ENCODE assay signal across 15 cellular contexts in genomic region chr7:30912986-30913671, GRCh38. TPM values are rescaled to one million over a fixed set of nuclear protein-coding genes. Genes with fewer than 3 reads are reported as not detected.
DNase-seq lines count a peak whose midpoint lies in the region; ATAC-seq and TF ChIP-seq lines count a peak whose summit lies in the region.
"Had no signal": no experiment of that assay in that cellular context is flagged by ENCODE, and none has a peak within 500 bp of the region (broad histone marks: within the 10 kb centered on the region; RNA-seq: fewer than 3 reads in every experiment).

No MANE protein-coding gene starts in this region.

- H3K4me1 ChIP-seq in esophagus squamous epithelium (peaks cover 5 to 79% (median 27%) of the 10 kb centered on the region in 3 donors), muscle layer of duodenum (ENCODE audit: control insufficient read depth in 1 of 2, insufficient read depth in 2 of 2, low read length in 2 of 2) (peaks cover 0 to 66% of the 10 kb centered on the region in 2 donors), upper lobe of left lung (peaks cover 49 to 77% (median 52%) of the 10 kb centered on the region in 4 donors)
- H3K4me1 ChIP-seq: adrenal gland had no signal

- H3K27ac ChIP-seq in esophagus squamous epithelium (peak overlapping the region; percentile 27 to 88 (median 72)), muscle layer of duodenum (ENCODE audit: low read length) (peak overlapping the region; percentile 19), upper lobe of left lung (peak overlapping the region; percentile 76 to 89 (median 83))
- H3K27ac ChIP-seq: adrenal gland, HL-60, VCaP had no signal

- ATAC-seq in SK-N-SH treated with all-trans-retinoic acid at 6 μM for 48 hours (peak; percentile 3; the same call in 1 of the 3 replicates), upper lobe of left lung (ENCODE audit: low FRiP score in 2 of 2) (no peak)
- ATAC-seq: stimulated activated memory B cell treated with anti-CD40 and anti-IgM and Interleukin-4, amounts not matched to agents 10 μg/mL and 1 μg/mL and 100 μg/mL, for 72 hours had no signal

- H3K27me3 ChIP-seq in esophagus squamous epithelium (no peaks in the 10 kb centered on the region), muscle layer of duodenum (ENCODE audit: low read depth, low read length) (no peaks in the 10 kb centered on the region), upper lobe of left lung (no peaks in the 10 kb centered on the region)
- H3K27me3 ChIP-seq: adrenal gland had no signal

- no peak for TF ChIP-seq CTCF in esophagus squamous epithelium (IDR thresholded peaks at IDR 0.05)
- TF ChIP-seq CTCF in upper lobe of left lung (IDR thresholded peaks at IDR 0.05), result no peak

- WGBS in esophagus squamous epithelium, 2 donors, result 40 to 53% methylated on average over 4 to 8 of the region's 11 CpGs
- WGBS in upper lobe of left lung, 2 donors, result 42 to 43% methylated on average over 10 to 11 of the region's 11 CpGs

- intact Hi-C loops in esophagus squamous epithelium (cut with DNase I), result no loop called here

- H3K4me3 ChIP-seq in esophagus squamous epithelium (peak overlapping the region; percentile 10 to 62 (median 39)), muscle layer of duodenum (ENCODE audit: low read depth in 1 of 2, low read length in 2 of 2) (peak overlapping the region; percentile 55 to 61), upper lobe of left lung (peak overlapping the region; percentile 22 to 70 (median 64))

- H3K36me3 ChIP-seq in esophagus squamous epithelium (no peaks in the 10 kb centered on the region), muscle layer of duodenum (ENCODE audit: control insufficient read depth in 1 of 2, insufficient read depth in 2 of 2, low read length in 2 of 2) (no peaks in the 10 kb centered on the region), upper lobe of left lung (peaks cover 0 to 19% (median 3%) of the 10 kb centered on the region in 4 donors)
- H3K36me3 ChIP-seq: adrenal gland had no signal

- TF ChIP-seq EP300 in upper lobe of left lung (IDR thresholded peaks at IDR 0.05), result no peak

- no peaks in the 10 kb centered on the region for H3K9me3 ChIP-seq in esophagus squamous epithelium
- H3K9me3 ChIP-seq in muscle layer of duodenum (ENCODE audit: control insufficient read depth in 1 of 2, low read length in 2 of 2), result no peaks in the 10 kb centered on the region
- no peaks in the 10 kb centered on the region for H3K9me3 ChIP-seq in upper lobe of left lung
- H3K9me3 ChIP-seq: adrenal gland had no signal

- DNase-seq in esophagus squamous epithelium (lab: John Stamatoyannopoulos, UW), result no peak
- DNase-seq in upper lobe of left lung, result peak in 1 of 2 donors; percentile 58
- DNase-seq in activated naive CD4-positive, alpha-beta T cell treated with anti-CD3 and anti-CD28 coated beads, Interleukin-2, amount 50 U/mL, for 16 hours, result no peak
- DNase-seq in stimulated activated CD4-positive, alpha-beta T cell treated with anti-CD3 and anti-CD28 coated beads, Interleukin-4, amount 100 ng/mL, for 24 hours, result no peak
- DNase-seq in anterior cingulate cortex (lab: John Stamatoyannopoulos, UW), result no peak
- DNase-seq: adrenal gland; CD8-positive, alpha-beta memory T cell; NCI-H2227 treated with DMSO at 0.1 percent for 48 hours; stimulated activated CD4-positive, alpha-beta T cell treated with anti-CD3 and anti-CD28 coated beads, Interleukin-2, amount 100 ng/mL, for 24 hours had no signal

- no peak for TF ChIP-seq POLR2A in esophagus squamous epithelium (IDR thresholded peaks at IDR 0.05)
- no peak for TF ChIP-seq POLR2A in upper lobe of left lung (IDR thresholded peaks at IDR 0.05)

TF ChIP-seq in SK-N-SH treated with all-trans-retinoic acid at 6 μM for 48 hours, 23 proteins besides CTCF, POLR2A, EP300 and RAD21:
- TF ChIP-seq ESRRG (CRISPR knock-in tag; IDR thresholded peaks at IDR 0.05) (no peak), BACH2 (CRISPR knock-in tag; IDR thresholded peaks at IDR 0.05; ENCODE audit: borderline replicate concordance) (no peak), CSRNP3 (CRISPR knock-in tag; IDR thresholded peaks at IDR 0.05) (no peak), ISL1 (CRISPR knock-in tag; IDR thresholded peaks at IDR 0.05) (no peak), POU6F1 (CRISPR knock-in tag; IDR thresholded peaks at IDR 0.05; ENCODE audit: borderline replicate concordance, low read depth) (no peak), TCF4 (CRISPR knock-in tag; IDR thresholded peaks at IDR 0.05; ENCODE audit: borderline replicate concordance) (peak; percentile 66; the same call in 1 of the 2 replicates), ZFP30 (CRISPR knock-in tag; IDR thresholded peaks at IDR 0.05) (no peak)

RNA-seq across cellular contexts. Expression of gene AQP1, which starts 1.5 kb away (rescaled TPM):
- 100 to 1,000 TPM in 1 of 4 donors, 10 to 100 TPM in 3; 14.9 to 159 (median 44.7) TPM for total RNA-seq in esophagus squamous epithelium
- 1,000 to 10,000 TPM in 1 of 6 donors, 100 to 1,000 TPM in 5; 113 to 1,228 (median 802) TPM for total RNA-seq in upper lobe of left lung

RNA-seq across cellular contexts. Expression of gene GHRHR, which starts 50.6 kb away (rescaled TPM):
- total RNA-seq in esophagus squamous epithelium (not detected), upper lobe of left lung (1 to 10 TPM in 2 of 6 donors, under 1 TPM in 2, not detected in 2; 0.67 to 3.1 (median 1.1) TPM)
- total RNA-seq: CD8-positive, alpha-beta memory T cell; M059J had no signal

Comparison
In these comparisons a context has a peak if more than half of its experiments do, and no peak if none do; other contexts are left out.
1. H3K27ac ChIP-seq: peak in every context shown above with its lines; median percentile 83 in upper lobe of left lung; 72 in esophagus squamous epithelium; 19 in muscle layer of duodenum.